In the genomic region with DNA sequence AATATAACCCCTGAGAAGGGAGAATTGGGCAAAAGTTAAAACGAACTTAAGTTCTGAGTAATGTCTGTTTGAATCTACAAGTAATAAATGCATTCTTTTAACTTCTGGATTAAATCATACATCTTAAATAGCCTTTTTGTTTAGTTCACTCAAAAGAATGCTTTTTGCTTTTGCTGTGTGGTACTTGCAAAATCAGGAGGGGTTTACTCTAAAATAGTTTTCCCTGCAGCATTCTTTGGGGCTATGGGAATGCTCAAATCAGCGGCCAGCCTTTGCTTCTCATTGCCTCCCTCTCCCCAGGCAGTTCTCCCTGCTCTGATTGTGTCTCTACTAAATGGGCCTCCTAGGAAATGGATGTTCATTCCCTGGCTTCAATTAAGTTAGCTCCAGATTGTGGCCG, we compare ENCODE assay signal across 2 cellular contexts.
TF ChIP-seq lines count a peak whose summit lies in the region.

No MANE protein-coding gene starts in this region.

TF ChIP-seq in SK-N-SH, 30 proteins besides CTCF, POLR2A, EP300 and RAD21:
- no peak for TF ChIP-seq ELF1 (IDR thresholded peaks at IDR 0.05)
- no peak for TF ChIP-seq MEF2A (IDR thresholded peaks at IDR 0.05; ENCODE audit: borderline replicate concordance, low read depth)
- TF ChIP-seq FOXM1 (IDR thresholded peaks at IDR 0.05; ENCODE audit: low read depth): no peak
- no peak for TF ChIP-seq NFIC (IDR thresholded peaks at IDR 0.05; ENCODE audit: borderline replicate concordance)
- TF ChIP-seq GABPA (IDR thresholded peaks at IDR 0.05; ENCODE audit: low read depth): no peak
- TF ChIP-seq YY1 (IDR thresholded peaks at IDR 0.05; ENCODE audit: low read depth): no peak
- TF ChIP-seq, protein P1, sequence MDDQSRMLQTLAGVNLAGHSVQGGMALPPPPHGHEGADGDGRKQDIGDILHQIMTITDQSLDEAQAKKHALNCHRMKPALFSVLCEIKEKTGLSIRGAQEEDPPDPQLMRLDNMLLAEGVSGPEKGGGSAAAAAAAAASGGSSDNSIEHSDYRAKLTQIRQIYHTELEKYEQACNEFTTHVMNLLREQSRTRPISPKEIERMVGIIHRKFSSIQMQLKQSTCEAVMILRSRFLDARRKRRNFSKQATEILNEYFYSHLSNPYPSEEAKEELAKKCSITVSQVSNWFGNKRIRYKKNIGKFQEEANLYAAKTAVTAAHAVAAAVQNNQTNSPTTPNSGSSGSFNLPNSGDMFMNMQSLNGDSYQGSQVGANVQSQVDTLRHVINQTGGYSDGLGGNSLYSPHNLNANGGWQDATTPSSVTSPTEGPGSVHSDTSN (IDR thresholded peaks at IDR 0.05): no peak
- TF ChIP-seq GATA2 (CRISPR knock-in tag; IDR thresholded peaks at IDR 0.05): no peak
- TF ChIP-seq, protein P2, sequence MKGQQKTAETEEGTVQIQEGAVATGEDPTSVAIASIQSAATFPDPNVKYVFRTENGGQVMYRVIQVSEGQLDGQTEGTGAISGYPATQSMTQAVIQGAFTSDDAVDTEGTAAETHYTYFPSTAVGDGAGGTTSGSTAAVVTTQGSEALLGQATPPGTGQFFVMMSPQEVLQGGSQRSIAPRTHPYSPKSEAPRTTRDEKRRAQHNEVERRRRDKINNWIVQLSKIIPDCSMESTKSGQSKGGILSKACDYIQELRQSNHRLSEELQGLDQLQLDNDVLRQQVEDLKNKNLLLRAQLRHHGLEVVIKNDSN (IDR thresholded peaks at IDR 0.05; ENCODE audit: borderline replicate concordance, low read depth): no peak
- TF ChIP-seq FOSL2 (IDR thresholded peaks at IDR 0.05; ENCODE audit: borderline replicate concordance, low read depth): no peak
- TF ChIP-seq, protein P3, sequence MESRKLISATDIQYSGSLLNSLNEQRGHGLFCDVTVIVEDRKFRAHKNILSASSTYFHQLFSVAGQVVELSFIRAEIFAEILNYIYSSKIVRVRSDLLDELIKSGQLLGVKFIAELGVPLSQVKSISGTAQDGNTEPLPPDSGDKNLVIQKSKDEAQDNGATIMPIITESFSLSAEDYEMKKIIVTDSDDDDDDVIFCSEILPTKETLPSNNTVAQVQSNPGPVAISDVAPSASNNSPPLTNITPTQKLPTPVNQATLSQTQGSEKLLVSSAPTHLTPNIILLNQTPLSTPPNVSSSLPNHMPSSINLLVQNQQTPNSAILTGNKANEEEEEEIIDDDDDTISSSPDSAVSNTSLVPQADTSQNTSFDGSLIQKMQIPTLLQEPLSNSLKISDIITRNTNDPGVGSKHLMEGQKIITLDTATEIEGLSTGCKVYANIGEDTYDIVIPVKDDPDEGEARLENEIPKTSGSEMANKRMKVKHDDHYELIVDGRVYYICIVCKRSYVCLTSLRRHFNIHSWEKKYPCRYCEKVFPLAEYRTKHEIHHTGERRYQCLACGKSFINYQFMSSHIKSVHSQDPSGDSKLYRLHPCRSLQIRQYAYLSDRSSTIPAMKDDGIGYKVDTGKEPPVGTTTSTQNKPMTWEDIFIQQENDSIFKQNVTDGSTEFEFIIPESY (IDR thresholded peaks at IDR 0.05; ENCODE audit: borderline replicate concordance, low read depth): no peak
- TF ChIP-seq CHD2 (IDR thresholded peaks at IDR 0.05; ENCODE audit: low read length, partially characterized antibody): no peak
- no peak for TF ChIP-seq NRF1 (IDR thresholded peaks at IDR 0.05; ENCODE audit: low read depth, low read length)
- no peak for TF ChIP-seq EZH2phosphoT487 (IDR thresholded peaks at IDR 0.05; ENCODE audit: borderline replicate concordance, low read depth)
- TF ChIP-seq, protein P4, sequence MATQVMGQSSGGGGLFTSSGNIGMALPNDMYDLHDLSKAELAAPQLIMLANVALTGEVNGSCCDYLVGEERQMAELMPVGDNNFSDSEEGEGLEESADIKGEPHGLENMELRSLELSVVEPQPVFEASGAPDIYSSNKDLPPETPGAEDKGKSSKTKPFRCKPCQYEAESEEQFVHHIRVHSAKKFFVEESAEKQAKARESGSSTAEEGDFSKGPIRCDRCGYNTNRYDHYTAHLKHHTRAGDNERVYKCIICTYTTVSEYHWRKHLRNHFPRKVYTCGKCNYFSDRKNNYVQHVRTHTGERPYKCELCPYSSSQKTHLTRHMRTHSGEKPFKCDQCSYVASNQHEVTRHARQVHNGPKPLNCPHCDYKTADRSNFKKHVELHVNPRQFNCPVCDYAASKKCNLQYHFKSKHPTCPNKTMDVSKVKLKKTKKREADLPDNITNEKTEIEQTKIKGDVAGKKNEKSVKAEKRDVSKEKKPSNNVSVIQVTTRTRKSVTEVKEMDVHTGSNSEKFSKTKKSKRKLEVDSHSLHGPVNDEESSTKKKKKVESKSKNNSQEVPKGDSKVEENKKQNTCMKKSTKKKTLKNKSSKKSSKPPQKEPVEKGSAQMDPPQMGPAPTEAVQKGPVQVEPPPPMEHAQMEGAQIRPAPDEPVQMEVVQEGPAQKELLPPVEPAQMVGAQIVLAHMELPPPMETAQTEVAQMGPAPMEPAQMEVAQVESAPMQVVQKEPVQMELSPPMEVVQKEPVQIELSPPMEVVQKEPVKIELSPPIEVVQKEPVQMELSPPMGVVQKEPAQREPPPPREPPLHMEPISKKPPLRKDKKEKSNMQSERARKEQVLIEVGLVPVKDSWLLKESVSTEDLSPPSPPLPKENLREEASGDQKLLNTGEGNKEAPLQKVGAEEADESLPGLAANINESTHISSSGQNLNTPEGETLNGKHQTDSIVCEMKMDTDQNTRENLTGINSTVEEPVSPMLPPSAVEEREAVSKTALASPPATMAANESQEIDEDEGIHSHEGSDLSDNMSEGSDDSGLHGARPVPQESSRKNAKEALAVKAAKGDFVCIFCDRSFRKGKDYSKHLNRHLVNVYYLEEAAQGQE (IDR thresholded peaks at IDR 0.05; ENCODE audit: low read depth, low read length): no peak
- no peak for TF ChIP-seq RXRA (IDR thresholded peaks at IDR 0.05; ENCODE audit: borderline replicate concordance, low read depth)
- TF ChIP-seq, protein P5, sequence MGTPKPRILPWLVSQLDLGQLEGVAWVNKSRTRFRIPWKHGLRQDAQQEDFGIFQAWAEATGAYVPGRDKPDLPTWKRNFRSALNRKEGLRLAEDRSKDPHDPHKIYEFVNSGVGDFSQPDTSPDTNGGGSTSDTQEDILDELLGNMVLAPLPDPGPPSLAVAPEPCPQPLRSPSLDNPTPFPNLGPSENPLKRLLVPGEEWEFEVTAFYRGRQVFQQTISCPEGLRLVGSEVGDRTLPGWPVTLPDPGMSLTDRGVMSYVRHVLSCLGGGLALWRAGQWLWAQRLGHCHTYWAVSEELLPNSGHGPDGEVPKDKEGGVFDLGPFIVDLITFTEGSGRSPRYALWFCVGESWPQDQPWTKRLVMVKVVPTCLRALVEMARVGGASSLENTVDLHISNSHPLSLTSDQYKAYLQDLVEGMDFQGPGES (IDR thresholded peaks at IDR 0.05; ENCODE audit: low read depth, low read length): no peak
- TF ChIP-seq RCOR1 (IDR thresholded peaks at IDR 0.05; ENCODE audit: low read length): no peak
TF ChIP-seq in SK-N-SH: peak in this region for 0.

TF ChIP-seq in SK-N-SH treated with all-trans-retinoic acid at 6 μM for 48 hours, 23 proteins besides CTCF, POLR2A, EP300 and RAD21:
- TF ChIP-seq BACH2 (CRISPR knock-in tag; IDR thresholded peaks at IDR 0.05; ENCODE audit: borderline replicate concordance) (no peak), CSDC2 (CRISPR knock-in tag; IDR thresholded peaks at IDR 0.05) (no peak), ZC3H10 (CRISPR knock-in tag; IDR thresholded peaks at IDR 0.05) (no peak), RARB (CRISPR knock-in tag; IDR thresholded peaks at IDR 0.05) (no peak), OSR1 (CRISPR knock-in tag; IDR thresholded peaks at IDR 0.05) (no peak), SNAI2 (CRISPR knock-in tag; IDR thresholded peaks at IDR 0.05) (no peak), TCF4 (CRISPR knock-in tag; IDR thresholded peaks at IDR 0.05; ENCODE audit: borderline replicate concordance) (no peak), ZNF8 (CRISPR knock-in tag; IDR thresholded peaks at IDR 0.05) (no peak), ZFP30 (CRISPR knock-in tag; IDR thresholded peaks at IDR 0.05) (no peak), ZNF565 (CRISPR knock-in tag; conservative IDR thresholded peaks at IDR 0.05; ENCODE audit: low read depth) (no peak), ESRRG (CRISPR knock-in tag; IDR thresholded peaks at IDR 0.05) (no peak), PPARA (CRISPR knock-in tag; IDR thresholded peaks at IDR 0.05; ENCODE audit: borderline replicate concordance) (no peak), ISL1 (CRISPR knock-in tag; IDR thresholded peaks at IDR 0.05) (no peak; the same call in 1 of the 2 replicates), ZNF70 (CRISPR knock-in tag; IDR thresholded peaks at IDR 0.05) (no peak), ZFP3 (CRISPR knock-in tag; IDR thresholded peaks at IDR 0.05) (no peak), ARNTL (CRISPR knock-in tag; IDR thresholded peaks at IDR 0.05; ENCODE audit: borderline replicate concordance, low read depth) (no peak)
- TF ChIP-seq, protein P6, sequence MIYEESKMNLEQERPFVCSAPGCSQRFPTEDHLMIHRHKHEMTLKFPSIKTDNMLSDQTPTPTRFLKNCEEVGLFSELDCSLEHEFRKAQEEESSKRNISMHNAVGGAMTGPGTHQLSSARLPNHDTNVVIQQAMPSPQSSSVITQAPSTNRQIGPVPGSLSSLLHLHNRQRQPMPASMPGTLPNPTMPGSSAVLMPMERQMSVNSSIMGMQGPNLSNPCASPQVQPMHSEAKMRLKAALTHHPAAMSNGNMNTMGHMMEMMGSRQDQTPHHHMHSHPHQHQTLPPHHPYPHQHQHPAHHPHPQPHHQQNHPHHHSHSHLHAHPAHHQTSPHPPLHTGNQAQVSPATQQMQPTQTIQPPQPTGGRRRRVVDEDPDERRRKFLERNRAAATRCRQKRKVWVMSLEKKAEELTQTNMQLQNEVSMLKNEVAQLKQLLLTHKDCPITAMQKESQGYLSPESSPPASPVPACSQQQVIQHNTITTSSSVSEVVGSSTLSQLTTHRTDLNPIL (CRISPR knock-in tag; IDR thresholded peaks at IDR 0.05; ENCODE audit: low read depth): no peak
- TF ChIP-seq, protein P7, sequence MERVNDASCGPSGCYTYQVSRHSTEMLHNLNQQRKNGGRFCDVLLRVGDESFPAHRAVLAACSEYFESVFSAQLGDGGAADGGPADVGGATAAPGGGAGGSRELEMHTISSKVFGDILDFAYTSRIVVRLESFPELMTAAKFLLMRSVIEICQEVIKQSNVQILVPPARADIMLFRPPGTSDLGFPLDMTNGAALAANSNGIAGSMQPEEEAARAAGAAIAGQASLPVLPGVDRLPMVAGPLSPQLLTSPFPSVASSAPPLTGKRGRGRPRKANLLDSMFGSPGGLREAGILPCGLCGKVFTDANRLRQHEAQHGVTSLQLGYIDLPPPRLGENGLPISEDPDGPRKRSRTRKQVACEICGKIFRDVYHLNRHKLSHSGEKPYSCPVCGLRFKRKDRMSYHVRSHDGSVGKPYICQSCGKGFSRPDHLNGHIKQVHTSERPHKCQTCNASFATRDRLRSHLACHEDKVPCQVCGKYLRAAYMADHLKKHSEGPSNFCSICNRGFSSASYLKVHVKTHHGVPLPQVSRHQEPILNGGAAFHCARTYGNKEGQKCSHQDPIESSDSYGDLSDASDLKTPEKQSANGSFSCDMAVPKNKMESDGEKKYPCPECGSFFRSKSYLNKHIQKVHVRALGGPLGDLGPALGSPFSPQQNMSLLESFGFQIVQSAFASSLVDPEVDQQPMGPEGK (CRISPR knock-in tag; IDR thresholded peaks at IDR 0.05; ENCODE audit: borderline replicate concordance): no peak
- TF ChIP-seq, protein P8, sequence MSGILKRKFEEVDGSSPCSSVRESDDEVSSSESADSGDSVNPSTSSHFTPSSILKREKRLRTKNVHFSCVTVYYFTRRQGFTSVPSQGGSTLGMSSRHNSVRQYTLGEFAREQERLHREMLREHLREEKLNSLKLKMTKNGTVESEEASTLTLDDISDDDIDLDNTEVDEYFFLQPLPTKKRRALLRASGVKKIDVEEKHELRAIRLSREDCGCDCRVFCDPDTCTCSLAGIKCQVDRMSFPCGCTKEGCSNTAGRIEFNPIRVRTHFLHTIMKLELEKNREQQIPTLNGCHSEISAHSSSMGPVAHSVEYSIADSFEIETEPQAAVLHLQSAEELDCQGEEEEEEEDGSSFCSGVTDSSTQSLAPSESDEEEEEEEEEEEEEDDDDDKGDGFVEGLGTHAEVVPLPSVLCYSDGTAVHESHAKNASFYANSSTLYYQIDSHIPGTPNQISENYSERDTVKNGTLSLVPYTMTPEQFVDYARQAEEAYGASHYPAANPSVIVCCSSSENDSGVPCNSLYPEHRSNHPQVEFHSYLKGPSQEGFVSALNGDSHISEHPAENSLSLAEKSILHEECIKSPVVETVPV (CRISPR knock-in tag; IDR thresholded peaks at IDR 0.05): no peak
- TF ChIP-seq, protein P9, sequence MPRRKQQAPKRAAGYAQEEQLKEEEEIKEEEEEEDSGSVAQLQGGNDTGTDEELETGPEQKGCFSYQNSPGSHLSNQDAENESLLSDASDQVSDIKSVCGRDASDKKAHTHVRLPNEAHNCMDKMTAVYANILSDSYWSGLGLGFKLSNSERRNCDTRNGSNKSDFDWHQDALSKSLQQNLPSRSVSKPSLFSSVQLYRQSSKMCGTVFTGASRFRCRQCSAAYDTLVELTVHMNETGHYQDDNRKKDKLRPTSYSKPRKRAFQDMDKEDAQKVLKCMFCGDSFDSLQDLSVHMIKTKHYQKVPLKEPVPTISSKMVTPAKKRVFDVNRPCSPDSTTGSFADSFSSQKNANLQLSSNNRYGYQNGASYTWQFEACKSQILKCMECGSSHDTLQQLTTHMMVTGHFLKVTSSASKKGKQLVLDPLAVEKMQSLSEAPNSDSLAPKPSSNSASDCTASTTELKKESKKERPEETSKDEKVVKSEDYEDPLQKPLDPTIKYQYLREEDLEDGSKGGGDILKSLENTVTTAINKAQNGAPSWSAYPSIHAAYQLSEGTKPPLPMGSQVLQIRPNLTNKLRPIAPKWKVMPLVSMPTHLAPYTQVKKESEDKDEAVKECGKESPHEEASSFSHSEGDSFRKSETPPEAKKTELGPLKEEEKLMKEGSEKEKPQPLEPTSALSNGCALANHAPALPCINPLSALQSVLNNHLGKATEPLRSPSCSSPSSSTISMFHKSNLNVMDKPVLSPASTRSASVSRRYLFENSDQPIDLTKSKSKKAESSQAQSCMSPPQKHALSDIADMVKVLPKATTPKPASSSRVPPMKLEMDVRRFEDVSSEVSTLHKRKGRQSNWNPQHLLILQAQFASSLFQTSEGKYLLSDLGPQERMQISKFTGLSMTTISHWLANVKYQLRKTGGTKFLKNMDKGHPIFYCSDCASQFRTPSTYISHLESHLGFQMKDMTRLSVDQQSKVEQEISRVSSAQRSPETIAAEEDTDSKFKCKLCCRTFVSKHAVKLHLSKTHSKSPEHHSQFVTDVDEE (CRISPR knock-in tag; IDR thresholded peaks at IDR 0.05): no peak
